ENCODE assay signal across 8 cellular contexts in the genomic region with DNA sequence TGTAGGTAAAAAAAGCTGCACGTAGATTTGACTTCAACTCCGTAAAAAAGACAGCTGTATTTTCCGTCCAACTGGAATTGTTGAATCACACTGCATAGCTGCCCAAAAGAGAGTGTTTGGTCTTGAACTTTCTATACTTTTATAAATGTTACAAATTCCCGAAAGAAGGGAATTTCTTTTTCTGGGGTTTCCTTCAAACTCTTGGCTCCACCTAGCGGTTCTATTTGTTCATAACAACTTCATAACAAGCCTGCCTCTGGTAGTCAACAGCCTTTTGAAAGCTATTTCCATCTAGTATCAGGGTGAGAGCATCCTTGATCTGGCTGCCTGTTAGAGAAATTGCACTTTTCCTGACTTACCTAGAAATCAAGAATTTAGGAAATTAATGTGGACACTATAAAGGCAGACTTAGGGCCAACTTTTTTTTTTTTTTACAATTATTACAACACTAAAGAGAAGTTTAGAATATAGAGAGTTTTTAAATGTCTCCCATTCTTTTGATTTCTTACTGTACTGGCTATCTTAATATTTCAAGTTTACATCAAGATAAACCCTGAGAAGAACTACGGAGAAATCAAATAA. TPM values are rescaled to one million over a fixed set of nuclear protein-coding genes. Genes with fewer than 3 reads are reported as not detected.
DNase-seq lines count a peak whose midpoint lies in the region; ATAC-seq and TF ChIP-seq lines count a peak whose summit lies in the region.

No MANE protein-coding gene starts in this region.

- H3K79me2 ChIP-seq in trophoblast cell (ENCODE audit: control insufficient read depth, insufficient read depth, low read length, poor library complexity): no peaks in the 10 kb centered on the region

- no peaks in the 10 kb centered on the region for H3K79me1 ChIP-seq in trophoblast cell (ENCODE audit: low read length)

- no peak overlapping the region for H2AFZ ChIP-seq in trophoblast cell (ENCODE audit: insufficient read depth, low read length, poor library complexity)

- no peaks in the 10 kb centered on the region for H3K9me3 Mint-ChIP-seq in activated CD8-positive, alpha-beta T cell treated with anti-CD3 and anti-CD28 coated beads for 36 hours

- H3K27ac ChIP-seq in trophoblast cell (ENCODE audit: low read depth, low read length): no peak overlapping the region

- no peaks in the 10 kb centered on the region for H3K27me3 ChIP-seq in trophoblast cell (ENCODE audit: insufficient read depth, low read length)

- intact Hi-C loops in activated CD8-positive, alpha-beta T cell treated with anti-CD3 and anti-CD28 coated beads for 36 hours (cut with micrococcal nuclease): loop anchor here (1.0 to 5.0 kb wide), 2 partner anchors 163 to 422 kb away; partner anchors contain the start of gene EPB41L5

- POLR2A ChIA-PET in activated CD8-positive, alpha-beta T cell treated with anti-CD3 and anti-CD28 coated beads for 36 hours (lab: Charles Lee): interaction anchor here (3.6 kb wide), 1 partner anchor 57 kb away, joined by 13 read pairs; no protein-coding TSS in a partner anchor

- no peaks in the 10 kb centered on the region for H3K36me3 Mint-ChIP-seq in activated CD8-positive, alpha-beta T cell treated with anti-CD3 and anti-CD28 coated beads for 36 hours (ENCODE audit: low read depth)

- WGBS in trophoblast cell (ENCODE audit: extremely low coverage, insufficient coverage, insufficient read length): no CpG with 5 or more reads among the region's 6 CpGs

- H4K91ac ChIP-seq in trophoblast cell (ENCODE audit: low read depth, low read length): no peak overlapping the region

- H3K4me3 Mint-ChIP-seq in activated CD8-positive, alpha-beta T cell treated with anti-CD3 and anti-CD28 coated beads for 36 hours: no peak overlapping the region

- H3K9ac ChIP-seq in trophoblast cell (ENCODE audit: low read length): no peak overlapping the region

- no peaks in the 10 kb centered on the region for H3K9me3 ChIP-seq in trophoblast cell (ENCODE audit: insufficient read depth, low read depth, low read length)

- no peak overlapping the region for H3K4ac ChIP-seq in trophoblast cell (ENCODE audit: low read depth, low read length)

- no peak overlapping the region for H3K18ac ChIP-seq in trophoblast cell (ENCODE audit: low read length)

- H2BK12ac ChIP-seq in trophoblast cell (ENCODE audit: low read length): no peak overlapping the region

- H3K4me3 ChIP-seq in trophoblast cell (ENCODE audit: low read depth, low read length): no peak overlapping the region

- TF ChIP-seq CTCF in GM12874 (IDR thresholded peaks at IDR 0.05; ENCODE audit: insufficient read depth, low read depth, low read length): peak; percentile 43
- peak; percentile 93 for TF ChIP-seq CTCF in activated CD8-positive, alpha-beta T cell treated with anti-CD3 and anti-CD28 coated beads for 36 hours (IDR thresholded peaks at IDR 0.05)

- no peak overlapping the region for H3K4me2 ChIP-seq in trophoblast cell (ENCODE audit: low read length)

- H2AK5ac ChIP-seq in trophoblast cell (ENCODE audit: low read length): no peak overlapping the region

- H3K27me3 Mint-ChIP-seq in activated CD8-positive, alpha-beta T cell treated with anti-CD3 and anti-CD28 coated beads for 36 hours: no peaks in the 10 kb centered on the region

- H3K4me1 Mint-ChIP-seq in activated CD8-positive, alpha-beta T cell treated with anti-CD3 and anti-CD28 coated beads for 36 hours (ENCODE audit: low read depth): peaks cover 44% of the 10 kb centered on the region

- H4K12ac ChIP-seq in trophoblast cell (ENCODE audit: low read depth, low read length): no peak overlapping the region

- H4K8ac ChIP-seq in trophoblast cell (ENCODE audit: low read depth, low read length): no peak overlapping the region

- CTCF ChIA-PET in activated CD8-positive, alpha-beta T cell treated with anti-CD3 and anti-CD28 coated beads for 36 hours (lab: Charles Lee): interaction anchor here (0.6 to 9.0 kb wide), 98 partner anchors 9 to 694 kb away, joined by 3 to 135 read pairs (median 4); partner anchors contain the start of genes EPB41L5, PTPN4, RALB and TMEM177

- no peaks in the 10 kb centered on the region for H3K4me1 ChIP-seq in trophoblast cell (ENCODE audit: control insufficient read depth in 1 of 2, insufficient read depth in 2 of 2, low read length in 2 of 2)

- ATAC-seq in activated CD8-positive, alpha-beta T cell treated with anti-CD3 and anti-CD28 coated beads for 36 hours: no peak
- ATAC-seq in GM18519 (IDR thresholded peaks at IDR 0.05; ENCODE audit: low FRiP score, unreplicated experiment): no peak

- no peak overlapping the region for H2BK120ac ChIP-seq in trophoblast cell (ENCODE audit: insufficient read depth, low read length, poor library complexity)

- no peak overlapping the region for H3K14ac ChIP-seq in trophoblast cell (ENCODE audit: low read length)

- peak overlapping the region; percentile 69 for H3K27ac Mint-ChIP-seq in activated CD8-positive, alpha-beta T cell treated with anti-CD3 and anti-CD28 coated beads for 36 hours

- peaks cover 2% of the 10 kb centered on the region in 2 experiments for H3K36me3 ChIP-seq in trophoblast cell (ENCODE audit: control insufficient read depth in 1 of 2, insufficient read depth in 2 of 2, low read length in 2 of 2)

- H3K23ac ChIP-seq in trophoblast cell (ENCODE audit: low read length): no peak overlapping the region

- no peak overlapping the region for H2BK5ac ChIP-seq in trophoblast cell (ENCODE audit: low read depth, low read length, poor library complexity)

- DNase-seq in AML-193 (lab: John Stamatoyannopoulos, UW) (peak; percentile 60 to 65), NCI-H2171 treated with DMSO at 0.1 percent for 48 hours (lab: John Stamatoyannopoulos, UW) (peak; percentile 59), glomerular endothelial cell (ENCODE audit: extremely low read depth, low read depth, low spot score) (peak; percentile 52), trophoblast cell (peak; percentile 34 to 84)
- no peak for DNase-seq in activated CD8-positive, alpha-beta T cell treated with anti-CD3 and anti-CD28 coated beads for 36 hours
- DNase-seq in stimulated activated CD4-positive, alpha-beta T cell treated with anti-CD3 and anti-CD28 coated beads, Interleukin-2, amount 100 ng/mL, for 24 hours: no peak

RNA-seq across cellular contexts. Expression of gene TMEM185B, which starts 48.1 kb away (rescaled TPM):
- total RNA-seq in activated CD8-positive, alpha-beta T cell treated with anti-CD3 and anti-CD28 coated beads for 36 hours: 10 to 100 TPM; 16.7 to 17.2 TPM
- 39.1 and 40.3 TPM in 2 replicates for total RNA-seq in glomerular endothelial cell
- 10.6 and 10.8 TPM in 2 replicates for polyA plus RNA-seq in trophoblast cell (2013)

Comparison
In these comparisons a context has a peak if more than half of its experiments do, and no peak if none do; other contexts are left out.
1. DNase-seq: peak in AML-193 (2 of 2), NCI-H2171 treated with DMSO at 0.1 percent for 48 hours (single experiment), glomerular endothelial cell (single experiment) and trophoblast cell (2 of 2); none in activated CD8-positive, alpha-beta T cell treated with anti-CD3 and anti-CD28 coated beads for 36 hours (single experiment) and stimulated activated CD4-positive, alpha-beta T cell treated with anti-CD3 and anti-CD28 coated beads, Interleukin-2, amount 100 ng/mL, for 24 hours (0 of 2).